Comparison of ENCODE assay signal across 9 cellular contexts in genomic region chr3:188947401-188947982, GRCh38.
DNase-seq lines count a peak whose midpoint lies in the region; ATAC-seq and TF ChIP-seq lines count a peak whose summit lies in the region.
"Had no signal": no experiment of that assay in that cellular context is flagged by ENCODE, and none has a peak within 500 bp of the region (broad histone marks: within the 10 kb centered on the region; RNA-seq: fewer than 3 reads in every experiment).

No MANE protein-coding gene starts in this region.

- H3K9me3 ChIP-seq in adipocyte (ENCODE audit: control insufficient read depth, low read length) (no peaks in the 10 kb centered on the region), neutrophil (no peaks in the 10 kb centered on the region)

- H3K27ac Mint-ChIP-seq in activated CD8-positive, alpha-beta memory T cell treated with anti-CD3 and anti-CD28 coated beads, Interleukin-2, amount 10 ng/mL, durations not matched to agents 7 days and 5 days = no peak overlapping the region
- H3K27ac Mint-ChIP-seq: activated naive CD4-positive, alpha-beta T cell treated with anti-CD3 and anti-CD28 coated beads, Interleukin-2, amount 50 U/mL, for 24 hours had no signal

- peak; percentile 27 for ATAC-seq in activated CD8-positive, alpha-beta memory T cell treated with anti-CD3 and anti-CD28 coated beads, Interleukin-2, amount 10 ng/mL, durations not matched to agents 7 days and 5 days
- ATAC-seq in GM19324 (IDR thresholded peaks at IDR 0.05; ENCODE audit: low FRiP score, unreplicated experiment) = no peak

- peak; percentile 42 for DNase-seq in activated CD8-positive, alpha-beta memory T cell treated with anti-CD3 and anti-CD28 coated beads, Interleukin-2, amount 10 ng/mL, durations not matched to agents 7 days and 5 days
- DNase-seq in activated CD8-positive, alpha-beta memory T cell treated with anti-CD3 and anti-CD28 coated beads, Interleukin-2, amount 50 U/mL, for 4 hours = no peak
- DNase-seq in NCI-H2107 (lab: John Stamatoyannopoulos, UW) = peak; percentile 99
- peak; percentile 58 for DNase-seq in adipocyte (ENCODE audit: low read depth)
- peak; percentile 90 for DNase-seq in cardiac septum (ENCODE audit: low spot score)
- DNase-seq in GM10266 (ENCODE audit: extremely low spot score) = no peak

- no peaks in the 10 kb centered on the region for H3K36me3 Mint-ChIP-seq in activated CD8-positive, alpha-beta memory T cell treated with anti-CD3 and anti-CD28 coated beads, Interleukin-2, amount 10 ng/mL, durations not matched to agents 7 days and 5 days
- H3K36me3 Mint-ChIP-seq: activated naive CD4-positive, alpha-beta T cell treated with anti-CD3 and anti-CD28 coated beads, Interleukin-2, amount 50 U/mL, for 24 hours had no signal

- peaks cover 17% of the 10 kb centered on the region for H3K4me1 Mint-ChIP-seq in activated CD8-positive, alpha-beta memory T cell treated with anti-CD3 and anti-CD28 coated beads, Interleukin-2, amount 10 ng/mL, durations not matched to agents 7 days and 5 days

- no peaks in the 10 kb centered on the region for H3K27me3 ChIP-seq in adipocyte (replicated peaks; ENCODE audit: control insufficient read depth, insufficient read depth, low read length)
- H3K27me3 ChIP-seq in neutrophil = no peaks in the 10 kb centered on the region

- peak overlapping the region; percentile 78 for H3K27ac ChIP-seq in neutrophil

- CTCF ChIA-PET in activated CD8-positive, alpha-beta memory T cell treated with anti-CD3 and anti-CD28 coated beads, Interleukin-2, amount 10 ng/mL, durations not matched to agents 7 days and 5 days (lab: Charles Lee) = interaction anchor here (1.3 to 1.9 kb wide), 3 partner anchors 1207 to 1228 kb away, joined by 4 to 6 read pairs (median 5); no protein-coding TSS in a partner anchor

- peak overlapping the region; percentile 81 for H3K4me3 ChIP-seq in adipocyte (ENCODE audit: low read length)
- H3K4me3 ChIP-seq in neutrophil (ENCODE audit: low read depth in 1 of 2, low read length in 1 of 2) = peak overlapping the region; percentile 43 to 46

- H3K4me1 ChIP-seq in adipocyte (ENCODE audit: control insufficient read depth, insufficient read depth, low read length) (peaks cover 84% of the 10 kb centered on the region), neutrophil (ENCODE audit: control insufficient read depth in 1 of 2, insufficient read depth in 1 of 2, low read depth in 1 of 2, low read length in 1 of 2) (peaks cover 44 to 53% of the 10 kb centered on the region in 2 experiments)

- no peaks in the 10 kb centered on the region for H3K9me3 Mint-ChIP-seq in activated CD8-positive, alpha-beta memory T cell treated with anti-CD3 and anti-CD28 coated beads, Interleukin-2, amount 10 ng/mL, durations not matched to agents 7 days and 5 days (ENCODE audit: low read depth)

- peaks cover 18% of the 10 kb centered on the region for H3K27me3 Mint-ChIP-seq in activated CD8-positive, alpha-beta memory T cell treated with anti-CD3 and anti-CD28 coated beads, Interleukin-2, amount 10 ng/mL, durations not matched to agents 7 days and 5 days

- H3K36me3 ChIP-seq in adipocyte (ENCODE audit: control insufficient read depth, insufficient read depth, low read length, severe bottlenecking) = no peaks in the 10 kb centered on the region
- no peaks in the 10 kb centered on the region for H3K36me3 ChIP-seq in neutrophil

- H3K4me3 Mint-ChIP-seq in activated CD8-positive, alpha-beta memory T cell treated with anti-CD3 and anti-CD28 coated beads, Interleukin-2, amount 10 ng/mL, durations not matched to agents 7 days and 5 days = no peak overlapping the region
- H3K4me3 Mint-ChIP-seq: activated naive CD4-positive, alpha-beta T cell treated with anti-CD3 and anti-CD28 coated beads, Interleukin-2, amount 50 U/mL, for 24 hours had no signal

- TF ChIP-seq CTCF in neutrophil (IDR thresholded peaks at IDR 0.05) (no peak), GM10266 (IDR thresholded peaks at IDR 0.05; ENCODE audit: control insufficient read depth, insufficient read depth, low read depth, missing control alignments) (no peak)

- intact Hi-C loops in cardiac septum (cut with DNase I) = loop anchor here (5.0 kb wide), 4 partner anchors 165 to 795 kb away; partner anchors contain the start of gene LPP

- peak overlapping the region; percentile 93 for H3K9ac ChIP-seq in adipocyte (ENCODE audit: low read length)

Comparison
In these comparisons a context has a peak if more than half of its experiments do, and no peak if none do; other contexts are left out.
1. DNase-seq: peak in activated CD8-positive, alpha-beta memory T cell treated with anti-CD3 and anti-CD28 coated beads, Interleukin-2, amount 10 ng/mL, durations not matched to agents 7 days and 5 days (single experiment), NCI-H2107 (single experiment), adipocyte (single experiment) and cardiac septum (single experiment); none in activated CD8-positive, alpha-beta memory T cell treated with anti-CD3 and anti-CD28 coated beads, Interleukin-2, amount 50 U/mL, for 4 hours (single experiment) and GM10266 (single experiment).